1 cellular context compared by ENCODE assay signal in genomic region chr14:91554535-91555332, GRCh38.
TF ChIP-seq lines count a peak whose summit lies in the region.

No MANE protein-coding gene starts in this region.

TF ChIP-seq in K562, 482 proteins besides CTCF, POLR2A, EP300 and RAD21 (continued from another document):
- TF ChIP-seq, protein P1, sequence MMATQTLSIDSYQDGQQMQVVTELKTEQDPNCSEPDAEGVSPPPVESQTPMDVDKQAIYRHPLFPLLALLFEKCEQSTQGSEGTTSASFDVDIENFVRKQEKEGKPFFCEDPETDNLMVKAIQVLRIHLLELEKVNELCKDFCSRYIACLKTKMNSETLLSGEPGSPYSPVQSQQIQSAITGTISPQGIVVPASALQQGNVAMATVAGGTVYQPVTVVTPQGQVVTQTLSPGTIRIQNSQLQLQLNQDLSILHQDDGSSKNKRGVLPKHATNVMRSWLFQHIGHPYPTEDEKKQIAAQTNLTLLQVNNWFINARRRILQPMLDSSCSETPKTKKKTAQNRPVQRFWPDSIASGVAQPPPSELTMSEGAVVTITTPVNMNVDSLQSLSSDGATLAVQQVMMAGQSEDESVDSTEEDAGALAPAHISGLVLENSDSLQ (IDR thresholded peaks at IDR 0.05), result 0 out of 2 replicates have a peak, but pooled peaks have one; percentile 5
- no peak for TF ChIP-seq POLR2AphosphoS2 (IDR thresholded peaks at IDR 0.05; ENCODE audit: low read length)
TF ChIP-seq in K562: peak in this region for 1.
